In genomic region chr1:180365039-180365438, GRCh38 we compare ENCODE assay signal across 11 cellular contexts.
DNase-seq lines count a peak whose midpoint lies in the region; ATAC-seq, FAIRE-seq and TF ChIP-seq lines count a peak whose summit lies in the region.
"Had no signal": no experiment of that assay in that cellular context is flagged by ENCODE, and none has a peak within 500 bp of the region (broad histone marks: within the 10 kb centered on the region; RNA-seq: fewer than 3 reads in every experiment).

No MANE protein-coding gene starts in this region.

- H2AFZ ChIP-seq in SU-DHL-6 (ENCODE audit: low read depth, low read length, severe bottlenecking) = no peak overlapping the region
- no peak overlapping the region for H2AFZ ChIP-seq in HepG2 (ENCODE audit: low read length)

- no peak for TF ChIP-seq RAD21 in HepG2 (CRISPR knock-in tag; IDR thresholded peaks at IDR 0.05)

- H3K4me1 ChIP-seq in HepG2 (ENCODE audit: insufficient read depth, low read length) = peaks cover 8% of the 10 kb centered on the region

- H3K36me3 ChIP-seq in SU-DHL-6 (ENCODE audit: low read length) (no peaks in the 10 kb centered on the region), HepG2 (replicated peaks in 1 of 2; ENCODE audit: control insufficient read depth in 1 of 2, insufficient read depth in 2 of 2, low read length in 2 of 2) (no peaks in the 10 kb centered on the region), H7 (replicated peaks; ENCODE audit: control insufficient read depth, insufficient read depth, low read length) (no peaks in the 10 kb centered on the region)

- no peak overlapping the region for H3K27ac ChIP-seq in SU-DHL-6 (ENCODE audit: low read depth, low read length)
- H3K27ac ChIP-seq in HepG2 (ENCODE audit: extremely low read length, insufficient read depth, low read length) = no peak overlapping the region

- no peak for TF ChIP-seq POLR2A in HepG2 (IDR thresholded peaks at IDR 0.05; ENCODE audit: insufficient read depth in 1 of 2, low read depth in 2 of 2, low read length in 2 of 2)

- H3K27me3 ChIP-seq in SU-DHL-6 (ENCODE audit: low read length) = no peaks in the 10 kb centered on the region
- no peaks in the 10 kb centered on the region for H3K27me3 ChIP-seq in HepG2 (ENCODE audit: control insufficient read depth in 1 of 2, insufficient read depth in 2 of 2, low read length in 2 of 2)
- H3K27me3 ChIP-seq in H7 (ENCODE audit: control insufficient read depth, insufficient read depth, low read length) = no peaks in the 10 kb centered on the region

- intact Hi-C loops in HepG2 (cut with micrococcal nuclease; ENCODE audit: unreplicated experiment) (no loop called here), posterior vena cava (cut with DNase I) (no loop called here)

- H4K20me1 ChIP-seq in SU-DHL-6 (ENCODE audit: low read depth, low read length) (no peaks in the 10 kb centered on the region), HepG2 (ENCODE audit: insufficient read depth, low read length) (0 out of 2 replicates have a peak, but pooled peaks cover 4% of the 10 kb centered on the region)

- in situ Hi-C loops in HepG2 (cut with HindIII; ENCODE audit: extremely low pct_ligation_motif_present, low pct_unique_long_range_greater_than_20kb) = no loop called here

- TF ChIP-seq EP300 in HepG2 (IDR thresholded peaks at IDR 0.05; ENCODE audit: low read depth in 2 of 2, low read length in 2 of 2) = no peak
- no peak for TF ChIP-seq EP300 in HepG2 (CRISPR knock-in tag; IDR thresholded peaks at IDR 0.05; ENCODE audit: borderline replicate concordance)

- no peaks in the 10 kb centered on the region for H3K9me2 ChIP-seq in SU-DHL-6 (replicated peaks; ENCODE audit: insufficient read depth, low read length)

- H3F3A ChIP-seq in SU-DHL-6 (ENCODE audit: insufficient read depth) = no peaks in the 10 kb centered on the region

- H3K9me3 ChIP-seq in SU-DHL-6 (ENCODE audit: insufficient read depth, low read length) = no peaks in the 10 kb centered on the region
- no peaks in the 10 kb centered on the region for H3K9me3 ChIP-seq in HepG2 (ENCODE audit: low read length)

- WGBS in HepG2 (ENCODE audit: low lambda C conversion rate) = 92% methylated on average over 3 of the region's 3 CpGs

- H3K9ac ChIP-seq in SU-DHL-6 (ENCODE audit: low read length) = no peak overlapping the region
- no peak overlapping the region for H3K9ac ChIP-seq in HepG2 (ENCODE audit: insufficient read depth, low read depth, low read length)

- POLR2A ChIA-PET in HepG2 (lab: Yijun Ruan, JAX) = no interaction called here

- DNase-seq in EH (ENCODE audit: low read depth) (peak; percentile 2), LHCN-M2 (ENCODE audit: low read depth) (peak; percentile 25), HepG2 (ENCODE audit: low spot score) (peak; percentile 9), NCI-H345 (lab: John Stamatoyannopoulos, UW) (no peak), H7 (no peak), posterior vena cava (ENCODE audit: low spot score) (no peak)
- DNase-seq in stimulated activated CD4-positive, alpha-beta T cell treated with anti-CD3 and anti-CD28 coated beads, Interleukin-4, amount 100 ng/mL, for 24 hours = no peak
- DNase-seq: activated CD4-positive, alpha-beta T cell treated with anti-CD3 and anti-CD28 coated beads, Interleukin-2, amount 10 ng/mL, durations not matched to agents 7 days and 5 days; DMS153; occipital lobe had no signal

- TF ChIP-seq CTCF in SU-DHL-6 (IDR thresholded peaks at IDR 0.05; ENCODE audit: insufficient read depth, low read length, poor library complexity, severe bottlenecking) = peak; percentile 27
- TF ChIP-seq CTCF in HepG2 (CRISPR knock-in tag; IDR thresholded peaks at IDR 0.05) = no peak

- H3K4me2 ChIP-seq in SU-DHL-6 (ENCODE audit: low read depth, low read length, poor library complexity, severe bottlenecking) = no peak overlapping the region
- H3K4me2 ChIP-seq in HepG2 (ENCODE audit: low read depth, low read length) = no peak overlapping the region

- H3K4me3 ChIP-seq in SU-DHL-6 (ENCODE audit: insufficient read depth, low read length, poor library complexity, severe bottlenecking) (no peak overlapping the region), HepG2 (replicated peaks in 1 of 3; ENCODE audit: insufficient read depth in 1 of 3, low read depth in 2 of 3, low read length in 3 of 3) (no peak overlapping the region), H7 (ENCODE audit: insufficient read depth, low read depth, low read length) (no peak overlapping the region)

- CTCF ChIA-PET in HepG2 (lab: Yijun Ruan, JAX; ENCODE audit: low intra/inter-chr PET ratio, low total read pairs) = no interaction called here

- ATAC-seq in HepG2 = no peak

- H3K79me2 ChIP-seq in SU-DHL-6 (ENCODE audit: insufficient read depth, low read length) = no peaks in the 10 kb centered on the region
- no peaks in the 10 kb centered on the region for H3K79me2 ChIP-seq in HepG2 (ENCODE audit: insufficient read depth, low read length)

- no TSS peak for BruUV-seq in HepG2 (replicated peaks; lab: Mats Ljungman, UMichigan)

- FAIRE-seq in HepG2 (lab: Jason Lieb, UNC) = no peak

TF ChIP-seq in HepG2, 621 proteins besides CTCF, POLR2A, EP300 and RAD21:
- 0 out of 2 replicates have a peak, but pooled peaks have one; percentile 17 for TF ChIP-seq NR2F6 (IDR thresholded peaks at IDR 0.05)
- no peak for TF ChIP-seq NR2F6 (CRISPR knock-in tag; IDR thresholded peaks at IDR 0.05)
- TF ChIP-seq STAG1 (CRISPR knock-in tag; IDR thresholded peaks at IDR 0.05) = 0 out of 2 replicates have a peak, but pooled peaks have one; percentile 8
- TF ChIP-seq BORCS8-MEF2B (CRISPR knock-in tag; IDR thresholded peaks at IDR 0.05) = no peak

Comparison
In these comparisons a context has a peak if more than half of its experiments do, and no peak if none do; other contexts are left out.
1. DNase-seq: peak in EH (single experiment), LHCN-M2 (single experiment) and HepG2 (single experiment); none in NCI-H345 (single experiment), stimulated activated CD4-positive, alpha-beta T cell treated with anti-CD3 and anti-CD28 coated beads, Interleukin-4, amount 100 ng/mL, for 24 hours (single experiment), H7 (single experiment) and posterior vena cava (single experiment).